ENCODE assay signal across 2 cellular contexts in the genomic region with DNA sequence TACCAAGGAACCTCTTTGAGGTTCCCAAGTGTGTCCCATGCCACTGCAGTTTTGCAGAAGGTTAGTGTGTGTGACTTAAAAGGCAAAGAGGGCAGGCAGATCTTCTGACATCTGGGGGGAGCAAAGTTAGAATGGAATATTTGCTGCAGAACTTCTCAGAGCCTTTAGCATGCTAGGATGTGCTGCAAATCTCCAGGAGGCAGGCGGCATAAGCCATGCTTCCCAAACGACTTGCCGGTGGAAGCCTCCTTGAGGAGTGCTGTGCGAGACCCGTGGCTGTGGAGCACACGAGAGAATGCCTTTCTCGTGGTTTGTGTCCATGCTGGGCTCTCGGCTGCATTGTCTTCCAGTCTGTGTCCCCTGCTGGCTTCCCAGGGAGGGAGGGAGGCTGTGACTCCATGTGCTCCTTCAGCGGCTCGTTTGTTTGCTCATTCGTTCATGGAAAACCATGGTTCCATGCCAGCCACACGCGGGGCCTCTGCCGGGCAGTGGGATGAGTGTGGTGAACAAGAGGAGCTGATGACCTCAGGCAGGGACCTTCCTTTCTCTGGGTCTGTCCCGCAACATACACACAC.
A peak's percentile ranks its signal among the peaks of the same experiment; 100 is the strongest.
TF ChIP-seq lines count a peak whose summit lies in the region.

No MANE protein-coding gene starts in this region.

TF ChIP-seq in HEK293, 187 proteins besides CTCF, POLR2A, EP300 and RAD21:
- TF ChIP-seq ZNF146 (tag by site-specific recombination; IDR thresholded peaks at IDR 0.05) (no peak), ZNF239 (tag by site-specific recombination; IDR thresholded peaks at IDR 0.05) (peak; percentile 77; the same call in 1 of the 2 replicates), ZIC2 (tag by site-specific recombination; IDR thresholded peaks at IDR 0.05) (peak; percentile 78), ZNF302 (tag by site-specific recombination; IDR thresholded peaks at IDR 0.05; ENCODE audit: low read depth) (no peak)

TF ChIP-seq in K562, 482 proteins besides CTCF, POLR2A, EP300 and RAD21:
- TF ChIP-seq DDX20 (tag; IDR thresholded peaks at IDR 0.05; ENCODE audit: low read depth) (no peak), HMGN3 (IDR thresholded peaks at IDR 0.05; ENCODE audit: borderline replicate concordance, extremely low read depth, insufficient read length, low read depth, low read length) (no peak), ZBTB1 (CRISPR knock-in tag; IDR thresholded peaks at IDR 0.05; ENCODE audit: borderline replicate concordance, low read depth) (0 out of 2 replicates have a peak, but pooled peaks have one; percentile 71), SETDB1 (IDR thresholded peaks at IDR 0.05; ENCODE audit: low read length) (peak; percentile 29), ZNF239 (CRISPR knock-in tag; IDR thresholded peaks at IDR 0.05) (peak; percentile 90)
- TF ChIP-seq, protein P1, sequence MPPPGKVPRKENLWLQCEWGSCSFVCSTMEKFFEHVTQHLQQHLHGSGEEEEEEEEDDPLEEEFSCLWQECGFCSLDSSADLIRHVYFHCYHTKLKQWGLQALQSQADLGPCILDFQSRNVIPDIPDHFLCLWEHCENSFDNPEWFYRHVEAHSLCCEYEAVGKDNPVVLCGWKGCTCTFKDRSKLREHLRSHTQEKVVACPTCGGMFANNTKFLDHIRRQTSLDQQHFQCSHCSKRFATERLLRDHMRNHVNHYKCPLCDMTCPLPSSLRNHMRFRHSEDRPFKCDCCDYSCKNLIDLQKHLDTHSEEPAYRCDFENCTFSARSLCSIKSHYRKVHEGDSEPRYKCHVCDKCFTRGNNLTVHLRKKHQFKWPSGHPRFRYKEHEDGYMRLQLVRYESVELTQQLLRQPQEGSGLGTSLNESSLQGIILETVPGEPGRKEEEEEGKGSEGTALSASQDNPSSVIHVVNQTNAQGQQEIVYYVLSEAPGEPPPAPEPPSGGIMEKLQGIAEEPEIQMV (tag; conservative IDR thresholded peaks at IDR 0.05; ENCODE audit: low read depth): no peak
